Comparison of ENCODE assay signal across 8 cellular contexts in genomic region chr14:72513994-72514659, GRCh38.
DNase-seq lines count a peak whose midpoint lies in the region; ATAC-seq and TF ChIP-seq lines count a peak whose summit lies in the region.

No MANE protein-coding gene starts in this region.

- intact Hi-C loops in sigmoid colon (cut with DNase I) = no loop called here

- no peak overlapping the region for H3K4me3 ChIP-seq in BLaER1 treated with 17β-estradiol and CSF1 and Interleukin-3, amounts not matched to agents 10 nM and 100 nM
- no peak overlapping the region for H3K4me3 ChIP-seq in sigmoid colon

- TF ChIP-seq POLR2A in sigmoid colon (IDR thresholded peaks at IDR 0.05) = no peak

- no peak for TF ChIP-seq EP300 in sigmoid colon (IDR thresholded peaks at IDR 0.05)

- peak; percentile 35 for DNase-seq in H4 (ENCODE audit: low spot score)
- peak in 1 of 2 donors; percentile 32 for DNase-seq in foreskin keratinocyte
- DNase-seq in sigmoid colon = no peak
- DNase-seq in stimulated activated naive CD4-positive, alpha-beta T cell treated with Interleukin-2 at 50 U/mL for 16 hours (lab: John Stamatoyannopoulos, UW) = no peak

- peak; percentile 78 for ATAC-seq in SK-N-SH treated with all-trans-retinoic acid at 6 μM for 48 hours
- ATAC-seq in foreskin keratinocyte = peak; percentile 64
- no peak for ATAC-seq in HG03139 (IDR thresholded peaks at IDR 0.05; ENCODE audit: unreplicated experiment)
- no peak for ATAC-seq in GM19467 (IDR thresholded peaks at IDR 0.05; ENCODE audit: unreplicated experiment)

- H3K27ac ChIP-seq in BLaER1 treated with 17β-estradiol and CSF1 and Interleukin-3, amounts not matched to agents 10 nM and 100 nM = no peak overlapping the region
- H3K27ac ChIP-seq in foreskin keratinocyte = no peak overlapping the region
- no peak overlapping the region for H3K27ac ChIP-seq in sigmoid colon

- H3K36me3 ChIP-seq in BLaER1 treated with 17β-estradiol and CSF1 and Interleukin-3, amounts not matched to agents 10 nM and 100 nM = no peaks in the 10 kb centered on the region
- H3K36me3 ChIP-seq in sigmoid colon = no peaks in the 10 kb centered on the region

- H3K4me1 ChIP-seq in BLaER1 treated with 17β-estradiol and CSF1 and Interleukin-3, amounts not matched to agents 10 nM and 100 nM = peaks cover 31 to 45% (median 36%) of the 10 kb centered on the region in 10 experiments
- no peaks in the 10 kb centered on the region for H3K4me1 ChIP-seq in foreskin keratinocyte
- H3K4me1 ChIP-seq in sigmoid colon = peaks cover 0 to 3% (median 0%) of the 10 kb centered on the region in 4 donors

- H3K9me3 ChIP-seq in BLaER1 treated with 17β-estradiol and CSF1 and Interleukin-3, amounts not matched to agents 10 nM and 100 nM (replicated peaks in 1 of 11) = no peaks in the 10 kb centered on the region
- no peaks in the 10 kb centered on the region for H3K9me3 ChIP-seq in sigmoid colon

- no peaks in the 10 kb centered on the region for H3K27me3 ChIP-seq in BLaER1 treated with 17β-estradiol and CSF1 and Interleukin-3, amounts not matched to agents 10 nM and 100 nM
- peaks cover 14% of the 10 kb centered on the region for H3K27me3 ChIP-seq in foreskin keratinocyte
- no peaks in the 10 kb centered on the region for H3K27me3 ChIP-seq in sigmoid colon

- H4K20me1 ChIP-seq in BLaER1 treated with 17β-estradiol and CSF1 and Interleukin-3, amounts not matched to agents 10 nM and 100 nM = 0 out of 22 replicates have a peak, but pooled peaks cover 0 to 9% (median 0%) of the 10 kb centered on the region in 11 experiments

- 45 to 54% methylated on average over 11 of the region's 11 CpGs for WGBS in sigmoid colon, 2 donors

- H3K4me2 ChIP-seq in BLaER1 treated with 17β-estradiol and CSF1 and Interleukin-3, amounts not matched to agents 10 nM and 100 nM = peak overlapping the region; percentile 22 to 79 (median 63)

- H3K9ac ChIP-seq in BLaER1 treated with 17β-estradiol and CSF1 and Interleukin-3, amounts not matched to agents 10 nM and 100 nM = peak overlapping the region in 6 of 11 experiments; percentile 3 to 36 (median 16); a peak in 6 of 22 replicates

- TF ChIP-seq CTCF in foreskin keratinocyte (conservative IDR thresholded peaks at IDR 0.05) (peak; percentile 82), sigmoid colon (IDR thresholded peaks at IDR 0.05) (peak; percentile 15 to 39 (median 34))

TF ChIP-seq in SK-N-SH treated with all-trans-retinoic acid at 6 μM for 48 hours, 23 proteins besides CTCF, POLR2A, EP300 and RAD21:
- no peak for TF ChIP-seq ARNTL (CRISPR knock-in tag; IDR thresholded peaks at IDR 0.05; ENCODE audit: borderline replicate concordance, low read depth)
- TF ChIP-seq PPARA (CRISPR knock-in tag; IDR thresholded peaks at IDR 0.05; ENCODE audit: borderline replicate concordance) = no peak
- TF ChIP-seq ZNF565 (CRISPR knock-in tag; conservative IDR thresholded peaks at IDR 0.05; ENCODE audit: low read depth) = no peak
- no peak for TF ChIP-seq OSR1 (CRISPR knock-in tag; IDR thresholded peaks at IDR 0.05)
- no peak for TF ChIP-seq PATZ1 (CRISPR knock-in tag; IDR thresholded peaks at IDR 0.05; ENCODE audit: borderline replicate concordance)
- no peak for TF ChIP-seq POU6F1 (CRISPR knock-in tag; IDR thresholded peaks at IDR 0.05; ENCODE audit: borderline replicate concordance, low read depth)
- no peak for TF ChIP-seq ZFP3 (CRISPR knock-in tag; IDR thresholded peaks at IDR 0.05)
- no peak for TF ChIP-seq ZFP30 (CRISPR knock-in tag; IDR thresholded peaks at IDR 0.05)
- no peak for TF ChIP-seq ESRRG (CRISPR knock-in tag; IDR thresholded peaks at IDR 0.05)
- TF ChIP-seq TSHZ2 (CRISPR knock-in tag; IDR thresholded peaks at IDR 0.05) = no peak
- TF ChIP-seq CSDC2 (CRISPR knock-in tag; IDR thresholded peaks at IDR 0.05) = no peak
TF ChIP-seq in SK-N-SH treated with all-trans-retinoic acid at 6 μM for 48 hours: peak in this region for 0.

Comparison
In these comparisons a context has a peak if more than half of its experiments do, and no peak if none do; other contexts are left out.
1. ATAC-seq: peak in SK-N-SH treated with all-trans-retinoic acid at 6 μM for 48 hours (single experiment) and foreskin keratinocyte (single experiment); none in HG03139 (single experiment) and GM19467 (single experiment).